ENCODE assay signal across 8 cellular contexts in genomic region chr1:20786310-20787099, GRCh38. TPM values are rescaled to one million over a fixed set of nuclear protein-coding genes. Genes with fewer than 3 reads are reported as not detected.
DNase-seq lines count a peak whose midpoint lies in the region; ATAC-seq and TF ChIP-seq lines count a peak whose summit lies in the region.

No MANE protein-coding gene starts in this region.

- DNase-seq in CD4-positive, alpha-beta T cell, result peak; percentile 90 to 97 (median 94)
- DNase-seq in HK-2 (ENCODE audit: unreplicated experiment) (peak; percentile 96), NCI-H82 treated with DMSO at 0.1 percent for 48 hours (lab: John Stamatoyannopoulos, UW; ENCODE audit: unreplicated experiment) (peak; percentile 79), ecto neural progenitor cell (ENCODE audit: low spot score) (peak; percentile 99), lower lobe of right lung (peak; percentile 96)
- DNase-seq in activated CD8-positive, alpha-beta T cell treated with anti-CD3 and anti-CD28 coated beads for 36 hours, result peak; percentile 94
- DNase-seq in stimulated activated CD4-positive, alpha-beta T cell treated with anti-CD3 and anti-CD28 coated beads, TNF-alpha, amount 100 ng/mL, for 1 hour (ENCODE audit: low read depth in 3 of 3, low spot score in 1 of 3), result peak; percentile 89 to 95 (median 94)

- CTCF ChIA-PET in CD4-positive, alpha-beta T cell (lab: Charles Lee), result interaction anchor here (0.6 to 1.7 kb wide), 3 partner anchors 11 to 371 kb away, joined by 3 to 6 read pairs (median 4); no protein-coding TSS in a partner anchor
- CTCF ChIA-PET in activated CD8-positive, alpha-beta T cell treated with anti-CD3 and anti-CD28 coated beads for 36 hours (lab: Charles Lee), result interaction anchor here (0.9 to 2.4 kb wide), 4 partner anchors 9 to 484 kb away, joined by 4 to 9 read pairs (median 6); no protein-coding TSS in a partner anchor

- peaks cover 21% of the 10 kb centered on the region for H3K36me3 Mint-ChIP-seq in CD4-positive, alpha-beta T cell (ENCODE audit: low read depth)
- peaks cover 10% of the 10 kb centered on the region for H3K36me3 Mint-ChIP-seq in activated CD8-positive, alpha-beta T cell treated with anti-CD3 and anti-CD28 coated beads for 36 hours (ENCODE audit: low read depth)

- peak overlapping the region; percentile 97 for H3K27ac Mint-ChIP-seq in CD4-positive, alpha-beta T cell
- peak overlapping the region; percentile 91 for H3K27ac Mint-ChIP-seq in activated CD8-positive, alpha-beta T cell treated with anti-CD3 and anti-CD28 coated beads for 36 hours

- no peaks in the 10 kb centered on the region for H3K27me3 Mint-ChIP-seq in CD4-positive, alpha-beta T cell
- no peaks in the 10 kb centered on the region for H3K27me3 Mint-ChIP-seq in activated CD8-positive, alpha-beta T cell treated with anti-CD3 and anti-CD28 coated beads for 36 hours

- H3K9me3 Mint-ChIP-seq in CD4-positive, alpha-beta T cell, result no peaks in the 10 kb centered on the region
- no peaks in the 10 kb centered on the region for H3K9me3 Mint-ChIP-seq in activated CD8-positive, alpha-beta T cell treated with anti-CD3 and anti-CD28 coated beads for 36 hours

- H3K9me3 ChIP-seq in CD4-positive, alpha-beta T cell (ENCODE audit: control insufficient read depth, low read length), result no peaks in the 10 kb centered on the region
- H3K9me3 ChIP-seq in lower lobe of right lung, result no peaks in the 10 kb centered on the region

- no peaks in the 10 kb centered on the region for H3K36me3 ChIP-seq in lower lobe of right lung

- H3K4me1 Mint-ChIP-seq in CD4-positive, alpha-beta T cell (ENCODE audit: low read depth), result peaks cover 42% of the 10 kb centered on the region
- H3K4me1 Mint-ChIP-seq in activated CD8-positive, alpha-beta T cell treated with anti-CD3 and anti-CD28 coated beads for 36 hours (ENCODE audit: low read depth), result peaks cover 22% of the 10 kb centered on the region

- H3K4me3 Mint-ChIP-seq in CD4-positive, alpha-beta T cell, result peak overlapping the region; percentile 99
- peak overlapping the region; percentile 91 for H3K4me3 Mint-ChIP-seq in activated CD8-positive, alpha-beta T cell treated with anti-CD3 and anti-CD28 coated beads for 36 hours

- ATAC-seq in CD4-positive, alpha-beta T cell (ENCODE audit: poor library complexity), result peak; percentile 75
- ATAC-seq in GM19455 (IDR thresholded peaks at IDR 0.05; ENCODE audit: unreplicated experiment) (peak; percentile 66), lower lobe of right lung (peak; percentile 97 to 98)
- peak; percentile 87 for ATAC-seq in activated CD8-positive, alpha-beta T cell treated with anti-CD3 and anti-CD28 coated beads for 36 hours

- H3K4me3 ChIP-seq in lower lobe of right lung, result peak overlapping the region; percentile 93

- no peak for TF ChIP-seq CTCF in CD4-positive, alpha-beta T cell (IDR thresholded peaks at IDR 0.05)
- TF ChIP-seq CTCF in activated CD8-positive, alpha-beta T cell treated with anti-CD3 and anti-CD28 coated beads for 36 hours (IDR thresholded peaks at IDR 0.05), result no peak
- no peak for TF ChIP-seq CTCF in lower lobe of right lung (IDR thresholded peaks at IDR 0.05)

- intact Hi-C loops in CD4-positive, alpha-beta T cell (cut with DNase I, micrococcal nuclease), result loop anchor here (2.0 to 5.0 kb wide), 6 partner anchors 54 to 1151 kb away; partner anchors contain the start of genes EIF4G3 (in 2 of the 2), DDOST (in 1 of the 2), HSPG2 (in 1 of the 2) and MUL1 (in 1 of the 2)
- intact Hi-C loops in activated CD8-positive, alpha-beta T cell treated with anti-CD3 and anti-CD28 coated beads for 36 hours (cut with micrococcal nuclease), result no loop called here
- intact Hi-C loops in lower lobe of right lung (cut with DNase I), result no loop called here

- H3K4me1 ChIP-seq in lower lobe of right lung, result peaks cover 46% of the 10 kb centered on the region

- POLR2A ChIA-PET in CD4-positive, alpha-beta T cell (lab: Charles Lee), result interaction anchor here (0.6 to 2.8 kb wide), 29 partner anchors 10 to 1576 kb away, joined by 3 to 21 read pairs (median 5); partner anchors contain the start of genes CDC42, DDOST, EIF4G3 and KIF17
- POLR2A ChIA-PET in activated CD8-positive, alpha-beta T cell treated with anti-CD3 and anti-CD28 coated beads for 36 hours (lab: Charles Lee), result interaction anchor here (0.6 to 3.1 kb wide), 12 partner anchors 10 to 392 kb away, joined by 3 to 12 read pairs (median 4); partner anchors contain the start of gene SH2D5

- H3K27me3 ChIP-seq in CD4-positive, alpha-beta T cell (ENCODE audit: control insufficient read depth, insufficient read depth, low read length), result no peaks in the 10 kb centered on the region
- H3K27me3 ChIP-seq in lower lobe of right lung (ENCODE audit: low read depth), result no peaks in the 10 kb centered on the region

- H3K27ac ChIP-seq in CD4-positive, alpha-beta T cell (ENCODE audit: low read depth, low read length), result peak overlapping the region; percentile 85
- H3K27ac ChIP-seq in lower lobe of right lung, result peak overlapping the region; percentile 95

RNA-seq across cellular contexts. Expression of gene HP1BP3, which starts 0.6 kb away (rescaled TPM):
- total RNA-seq in CD4-positive, alpha-beta T cell, result 100 to 1,000 TPM; 186 to 191 TPM
- 100 to 1,000 TPM; 219 to 224 TPM for total RNA-seq in activated CD8-positive, alpha-beta T cell treated with anti-CD3 and anti-CD28 coated beads for 36 hours
- 253 TPM for total RNA-seq in lower lobe of right lung

RNA-seq across cellular contexts. Expression of gene SH2D5, which starts 54.0 kb away (rescaled TPM):
- total RNA-seq in CD4-positive, alpha-beta T cell, result under 1 TPM in 1 of 2 experiments, not detected in 1; 0.08 TPM
- total RNA-seq in activated CD8-positive, alpha-beta T cell treated with anti-CD3 and anti-CD28 coated beads for 36 hours, result 1 to 10 TPM; 1.3 to 1.6 TPM
- not detected for total RNA-seq in lower lobe of right lung

Comparison
In these comparisons a context has a peak if more than half of its experiments do, and no peak if none do; other contexts are left out.
1. Peak in every context shown above with its lines: DNase-seq, ATAC-seq, H3K4me3 ChIP-seq and H3K27ac ChIP-seq.
2. intact Hi-C loops: an anchor here in CD4-positive, alpha-beta T cell (2.0 to 5.0 kb wide); none called in activated CD8-positive, alpha-beta T cell treated with anti-CD3 and anti-CD28 coated beads for 36 hours and lower lobe of right lung.